ENCODE assay signal across 1 cellular context in the genomic region with DNA sequence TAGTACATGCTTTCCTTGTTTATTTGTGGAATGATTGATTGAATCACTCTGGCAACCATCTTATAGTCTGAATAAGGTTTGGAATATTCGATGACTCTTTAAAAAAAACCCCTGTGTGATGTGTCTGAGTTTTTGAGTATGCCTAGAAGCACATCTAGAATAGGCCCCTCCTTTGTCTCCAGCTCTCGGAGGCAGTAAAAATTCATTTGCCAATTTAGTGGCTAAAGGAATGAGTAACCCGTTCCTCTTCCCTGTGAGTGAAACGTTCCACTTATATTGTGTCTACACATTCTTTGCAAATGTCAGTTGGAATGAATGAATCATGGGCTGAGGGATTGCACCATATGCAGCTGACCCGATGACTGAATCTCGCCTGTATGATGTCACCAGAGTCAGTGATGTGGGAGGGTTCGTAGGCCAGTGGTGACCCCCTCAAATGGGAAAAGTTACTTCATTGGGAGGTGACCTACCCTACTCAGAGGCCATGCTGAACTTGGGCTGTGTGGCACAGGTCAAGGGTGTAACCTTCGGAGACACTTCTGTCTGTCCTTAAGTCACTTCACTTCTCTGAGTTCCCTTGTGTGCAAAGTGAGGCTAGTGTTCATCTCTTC.
TF ChIP-seq lines count a peak whose summit lies in the region.

No MANE protein-coding gene starts in this region.

TF ChIP-seq in IMR-90, 13 proteins besides CTCF, POLR2A, EP300 and RAD21:
- TF ChIP-seq BHLHE40 (IDR thresholded peaks at IDR 0.05; ENCODE audit: low read depth, low read length) (peak; percentile 81; the same call in 1 of the 2 replicates), MXI1 (IDR thresholded peaks at IDR 0.05; ENCODE audit: borderline replicate concordance, low read depth, low read length) (no peak), MAZ (IDR thresholded peaks at IDR 0.05; ENCODE audit: borderline replicate concordance, low read depth, low read length) (peak; percentile 41; the same call in 1 of the 2 replicates), RCOR1 (IDR thresholded peaks at IDR 0.05; ENCODE audit: insufficient replicate concordance, low read length) (no peak), CEBPB (IDR thresholded peaks at IDR 0.05; ENCODE audit: low read depth, low read length) (peak; percentile 100), MAFK (IDR thresholded peaks at IDR 0.05; ENCODE audit: low read depth, low read length) (no peak; the same call in 1 of the 2 replicates), SMC3 (IDR thresholded peaks at IDR 0.05; ENCODE audit: low read depth, low read length) (0 out of 2 replicates have a peak, but pooled peaks have one; percentile 2), FOS (IDR thresholded peaks at IDR 0.05; ENCODE audit: low read depth, low read length) (peak; percentile 99), CHD1 (IDR thresholded peaks at IDR 0.05; ENCODE audit: low read depth, low read length) (no peak), NFE2L2 (IDR thresholded peaks at IDR 0.05; ENCODE audit: low read depth, low read length) (no peak), RFX5 (IDR thresholded peaks at IDR 0.05; ENCODE audit: low read depth, low read length) (no peak)
- TF ChIP-seq, protein P1, sequence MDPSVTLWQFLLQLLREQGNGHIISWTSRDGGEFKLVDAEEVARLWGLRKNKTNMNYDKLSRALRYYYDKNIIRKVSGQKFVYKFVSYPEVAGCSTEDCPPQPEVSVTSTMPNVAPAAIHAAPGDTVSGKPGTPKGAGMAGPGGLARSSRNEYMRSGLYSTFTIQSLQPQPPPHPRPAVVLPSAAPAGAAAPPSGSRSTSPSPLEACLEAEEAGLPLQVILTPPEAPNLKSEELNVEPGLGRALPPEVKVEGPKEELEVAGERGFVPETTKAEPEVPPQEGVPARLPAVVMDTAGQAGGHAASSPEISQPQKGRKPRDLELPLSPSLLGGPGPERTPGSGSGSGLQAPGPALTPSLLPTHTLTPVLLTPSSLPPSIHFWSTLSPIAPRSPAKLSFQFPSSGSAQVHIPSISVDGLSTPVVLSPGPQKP (IDR thresholded peaks at IDR 0.05; ENCODE audit: borderline replicate concordance, low read depth, low read length) = no peak
- TF ChIP-seq, protein P2, sequence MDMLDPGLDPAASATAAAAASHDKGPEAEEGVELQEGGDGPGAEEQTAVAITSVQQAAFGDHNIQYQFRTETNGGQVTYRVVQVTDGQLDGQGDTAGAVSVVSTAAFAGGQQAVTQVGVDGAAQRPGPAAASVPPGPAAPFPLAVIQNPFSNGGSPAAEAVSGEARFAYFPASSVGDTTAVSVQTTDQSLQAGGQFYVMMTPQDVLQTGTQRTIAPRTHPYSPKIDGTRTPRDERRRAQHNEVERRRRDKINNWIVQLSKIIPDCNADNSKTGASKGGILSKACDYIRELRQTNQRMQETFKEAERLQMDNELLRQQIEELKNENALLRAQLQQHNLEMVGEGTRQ (IDR thresholded peaks at IDR 0.05; ENCODE audit: low read depth, low read length) = peak; percentile 11; the same call in 1 of the 2 replicates
